ENCODE assay signal across 31 cellular contexts in the genomic region with DNA sequence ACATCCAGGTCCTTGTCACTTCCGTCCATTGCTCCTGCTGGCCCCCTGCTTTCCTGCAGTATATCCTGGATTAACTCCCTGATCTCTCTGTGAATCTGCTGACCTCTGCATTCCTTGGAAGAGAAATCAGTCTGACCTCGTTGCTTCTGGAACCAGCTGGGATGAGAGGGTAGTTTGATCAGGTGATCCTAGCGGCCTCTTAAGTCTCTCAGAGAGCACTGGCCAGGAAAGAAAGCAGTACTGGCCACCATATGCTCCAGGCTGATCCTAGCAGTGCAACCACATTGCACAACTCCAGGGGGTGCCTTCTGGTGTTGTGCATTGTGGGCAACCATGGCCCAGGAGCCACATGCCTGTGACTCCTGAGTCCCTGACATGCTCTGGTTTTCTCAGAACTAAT.
DNase-seq lines count a peak whose midpoint lies in the region; ATAC-seq, FAIRE-seq and TF ChIP-seq lines count a peak whose summit lies in the region.
"Had no signal": no experiment of that assay in that cellular context is flagged by ENCODE, and none has a peak within 500 bp of the region (broad histone marks: within the 10 kb centered on the region; RNA-seq: fewer than 3 reads in every experiment).

No MANE protein-coding gene starts in this region.

- peaks cover 54% of the 10 kb centered on the region for H3K27me3 Mint-ChIP-seq in stimulated activated naive CD8-positive, alpha-beta T cell treated with anti-CD3 and anti-CD28 coated beads, Interleukin-15, amount 100 ng/mL, for 72 hours

- no peak overlapping the region for H3K27ac ChIP-seq in HepG2 (ENCODE audit: extremely low read length, insufficient read depth, low read length)
- H3K27ac ChIP-seq: brain microvascular endothelial cell, coronary artery, foreskin keratinocyte, GM23248, heart left ventricle, HL-60, testis had no signal

- DNase-seq in stimulated activated naive CD8-positive, alpha-beta T cell treated with anti-CD3 and anti-CD28 coated beads, Interleukin-15, amount 100 ng/mL, for 72 hours, result no peak
- DNase-seq in stimulated activated naive CD8-positive, alpha-beta T cell treated with anti-CD3 and anti-CD28 coated beads, Interleukin-15, Interleukin-2, amounts not matched to agents 100 U/mL and 50 U/mL, for 24 hours, result no peak
- peak; percentile 72 for DNase-seq in cerebellum (ENCODE audit: low spot score)
- DNase-seq in HepG2 (ENCODE audit: low spot score), result no peak
- DNase-seq in cardiac septum (ENCODE audit: low spot score), result no peak
- DNase-seq in NCI-H2196 treated with DMSO at 0.1 percent for 48 hours (lab: John Stamatoyannopoulos, UW; ENCODE audit: unreplicated experiment), result no peak
- DNase-seq: activated CD4-positive, alpha-beta T cell treated with anti-CD3 and anti-CD28 coated beads for 36 hours; amniotic stem cell; brain microvascular endothelial cell; CD4-positive, alpha-beta T cell; DMS79 treated with DMSO at 0.1 percent for 48 hours; effector memory CD4-positive, alpha-beta T cell; foreskin keratinocyte; GM23248; heart left ventricle; Karpas-422; natural killer cell; NCI-H1417; NCI-H2081 treated with DMSO at 0.1 percent for 48 hours; NCI-H345; NCI-H69; SHP77 treated with DMSO at 0.1 percent for 48 hours; testis had no signal

- POLR2A ChIA-PET in HepG2 (lab: Yijun Ruan, JAX), result no interaction called here

- no peak overlapping the region for H3K9ac ChIP-seq in HepG2 (ENCODE audit: insufficient read depth, low read depth, low read length)
- H3K9ac ChIP-seq: GM23248 had no signal

- no peak for ATAC-seq in stimulated activated naive CD8-positive, alpha-beta T cell treated with anti-CD3 and anti-CD28 coated beads, Interleukin-15, amount 100 ng/mL, for 72 hours
- ATAC-seq in stimulated activated naive CD8-positive, alpha-beta T cell treated with anti-CD3 and anti-CD28 coated beads, Interleukin-15, Interleukin-2, amounts not matched to agents 100 U/mL and 50 U/mL, for 24 hours, result no peak
- ATAC-seq in HepG2 (no peak), SK-N-SH treated with all-trans-retinoic acid at 6 μM for 48 hours (no peak), HG02798 (IDR thresholded peaks at IDR 0.05; ENCODE audit: poor library complexity, unreplicated experiment) (no peak)
- ATAC-seq: activated CD4-positive, alpha-beta T cell treated with anti-CD3 and anti-CD28 coated beads for 36 hours; foreskin keratinocyte; heart left ventricle; natural killer cell; Panc1 had no signal

- CTCF ChIA-PET in HepG2 (lab: Yijun Ruan, JAX; ENCODE audit: low intra/inter-chr PET ratio, low total read pairs), result interaction anchor here (0.9 kb wide), 1 partner anchor 16 kb away, joined by 3 read pairs; no protein-coding TSS in a partner anchor

- TF ChIP-seq EP300 in HepG2 (IDR thresholded peaks at IDR 0.05; ENCODE audit: low read depth in 2 of 2, low read length in 2 of 2) (no peak), HepG2 (CRISPR knock-in tag; IDR thresholded peaks at IDR 0.05; ENCODE audit: borderline replicate concordance) (no peak)

- peak overlapping the region; percentile 67 to 77 for H3K27ac Mint-ChIP-seq in stimulated activated naive CD8-positive, alpha-beta T cell treated with anti-CD3 and anti-CD28 coated beads, Interleukin-15, amount 100 ng/mL, for 72 hours
- H3K27ac Mint-ChIP-seq: activated CD4-positive, alpha-beta T cell treated with anti-CD3 and anti-CD28 coated beads for 36 hours; activated naive CD4-positive, alpha-beta T cell treated with anti-CD3 and anti-CD28 coated beads, Interleukin-2, amount 50 U/mL, for 24 hours; activated T-helper 2 cell treated with anti-CD3 and anti-CD28 coated beads, Interferon-gamma antibody, Interleukin-2, Interleukin-4, amounts not matched to agents 10 μg/mL and 5 μg/mL and 100 μg/mL, durations not matched to agents 14 hours and 24 hours and 36 hours; CD4-positive, alpha-beta T cell; natural killer cell; stimulated activated memory B cell treated with anti-CD40 and anti-IgM and Interleukin-4, amounts not matched to agents 10 μg/mL and 1 μg/mL and 100 μg/mL, for 72 hours had no signal

- H3K4me1 Mint-ChIP-seq in stimulated activated naive CD8-positive, alpha-beta T cell treated with anti-CD3 and anti-CD28 coated beads, Interleukin-15, amount 100 ng/mL, for 72 hours, result peaks cover 16% of the 10 kb centered on the region

- no peaks in the 10 kb centered on the region for H3K36me3 ChIP-seq in HepG2 (replicated peaks in 1 of 2; ENCODE audit: control insufficient read depth in 1 of 2, insufficient read depth in 2 of 2, low read length in 2 of 2)

- TF ChIP-seq POLR2A in HepG2 (IDR thresholded peaks at IDR 0.05; ENCODE audit: insufficient read depth in 1 of 2, low read depth in 2 of 2, low read length in 2 of 2), result no peak

- no peaks in the 10 kb centered on the region for H3K9me3 Mint-ChIP-seq in stimulated activated naive CD8-positive, alpha-beta T cell treated with anti-CD3 and anti-CD28 coated beads, Interleukin-15, amount 100 ng/mL, for 72 hours
- H3K9me3 Mint-ChIP-seq: activated naive CD4-positive, alpha-beta T cell treated with anti-CD3 and anti-CD28 coated beads, Interleukin-2, amount 50 U/mL, for 24 hours; activated T-helper 2 cell treated with anti-CD3 and anti-CD28 coated beads, Interferon-gamma antibody, Interleukin-2, Interleukin-4, amounts not matched to agents 10 μg/mL and 5 μg/mL and 100 μg/mL, durations not matched to agents 14 hours and 24 hours and 36 hours; CD4-positive, alpha-beta T cell; natural killer cell; stimulated activated memory B cell treated with anti-CD40 and anti-IgM and Interleukin-4, amounts not matched to agents 10 μg/mL and 1 μg/mL and 100 μg/mL, for 72 hours had no signal

- H3K79me2 ChIP-seq in HepG2 (ENCODE audit: insufficient read depth, low read length), result no peaks in the 10 kb centered on the region

- BruUV-seq in HepG2 (replicated peaks; lab: Mats Ljungman, UMichigan), result no TSS peak

- no peak for TF ChIP-seq RAD21 in HepG2 (CRISPR knock-in tag; IDR thresholded peaks at IDR 0.05)

- 34% methylated on average over 3 of the region's 3 CpGs for WGBS in HepG2 (ENCODE audit: low lambda C conversion rate)

- H2AFZ ChIP-seq in HepG2 (ENCODE audit: low read length), result no peak overlapping the region
- H2AFZ ChIP-seq: GM23248 had no signal

- in situ Hi-C loops in HepG2 (cut with HindIII; ENCODE audit: extremely low pct_ligation_motif_present, low pct_unique_long_range_greater_than_20kb), result no loop called here

- no peak for TF ChIP-seq CTCF in HepG2 (CRISPR knock-in tag; IDR thresholded peaks at IDR 0.05)

- no peak overlapping the region for H3K4me3 Mint-ChIP-seq in stimulated activated naive CD8-positive, alpha-beta T cell treated with anti-CD3 and anti-CD28 coated beads, Interleukin-15, amount 100 ng/mL, for 72 hours
- H3K4me3 Mint-ChIP-seq: activated CD4-positive, alpha-beta T cell treated with anti-CD3 and anti-CD28 coated beads for 36 hours; activated naive CD4-positive, alpha-beta T cell treated with anti-CD3 and anti-CD28 coated beads, Interleukin-2, amount 50 U/mL, for 24 hours; stimulated activated memory B cell treated with anti-CD40 and anti-IgM and Interleukin-4, amounts not matched to agents 10 μg/mL and 1 μg/mL and 100 μg/mL, for 72 hours had no signal

- H3K27me3 ChIP-seq in HepG2 (ENCODE audit: control insufficient read depth in 1 of 2, insufficient read depth in 2 of 2, low read length in 2 of 2), result peaks cover 9 to 81% of the 10 kb centered on the region in 2 experiments; a peak in 4 of 5 replicates
- H3K27me3 ChIP-seq: brain microvascular endothelial cell, foreskin keratinocyte, testis had no signal

- H3K4me2 ChIP-seq in HepG2 (ENCODE audit: low read depth, low read length), result no peak overlapping the region

- peaks cover 25% of the 10 kb centered on the region for H3K4me1 ChIP-seq in HepG2 (ENCODE audit: insufficient read depth, low read length)

- no peaks in the 10 kb centered on the region for H4K20me1 ChIP-seq in HepG2 (ENCODE audit: insufficient read depth, low read length)

- intact Hi-C loops in HepG2 (cut with micrococcal nuclease; ENCODE audit: unreplicated experiment) (loop anchor here (5.0 kb wide), 1 partner anchor 160 kb away; no protein-coding TSS in a partner anchor), cardiac septum (cut with DNase I) (loop anchor here (5.0 kb wide), 1 partner anchor 160 kb away; no protein-coding TSS in a partner anchor)

- H3K4me3 ChIP-seq in HepG2 (replicated peaks in 1 of 3; ENCODE audit: insufficient read depth in 1 of 3, low read depth in 2 of 3, low read length in 3 of 3), result no peak overlapping the region
- H3K4me3 ChIP-seq: coronary artery, GM23248, heart left ventricle, testis had no signal

- no peaks in the 10 kb centered on the region for H3K9me3 ChIP-seq in HepG2 (ENCODE audit: low read length)
- H3K9me3 ChIP-seq: heart left ventricle, testis had no signal

- no peak for FAIRE-seq in HepG2 (lab: Jason Lieb, UNC)

TF ChIP-seq in HepG2, 621 proteins besides CTCF, POLR2A, EP300 and RAD21 (continues in another document):
- no peak for TF ChIP-seq NBN (conservative IDR thresholded peaks at IDR 0.05)
- TF ChIP-seq HNRNPK (IDR thresholded peaks at IDR 0.05; ENCODE audit: low read depth, low read length, poor library complexity, severe bottlenecking), result no peak
- TF ChIP-seq MAFF (IDR thresholded peaks at IDR 0.05; ENCODE audit: low read depth, low read length), result peak; percentile 93
- peak; percentile 92 to 96 for TF ChIP-seq MAFK (conservative IDR thresholded peaks at IDR 0.05 in 1 of 2, IDR thresholded peaks at IDR 0.05 in 1 of 2; ENCODE audit: low read length in 2 of 2)
- no peak for TF ChIP-seq MXD4 (CRISPR knock-in tag; IDR thresholded peaks at IDR 0.05)

TF ChIP-seq in SK-N-SH treated with all-trans-retinoic acid at 6 μM for 48 hours, 23 proteins besides CTCF, POLR2A, EP300 and RAD21 (continues in another document):
- TF ChIP-seq CSDC2 (CRISPR knock-in tag; IDR thresholded peaks at IDR 0.05), result no peak
- TF ChIP-seq GLIS3 (CRISPR knock-in tag; IDR thresholded peaks at IDR 0.05), result no peak
